In genomic region chr5:74622122-74622521, GRCh38 we compare ENCODE assay signal across 13 cellular contexts. TPM values are rescaled to one million over a fixed set of nuclear protein-coding genes. Genes with fewer than 3 reads are reported as not detected.
DNase-seq lines count a peak whose midpoint lies in the region; ATAC-seq and TF ChIP-seq lines count a peak whose summit lies in the region.
"Had no signal": no experiment of that assay in that cellular context is flagged by ENCODE, and none has a peak within 500 bp of the region (broad histone marks: within the 10 kb centered on the region; RNA-seq: fewer than 3 reads in every experiment).

No MANE protein-coding gene starts in this region.

- no peaks in the 10 kb centered on the region for H3K36me3 Mint-ChIP-seq in activated naive CD4-positive, alpha-beta T cell treated with anti-CD3 and anti-CD28 coated beads, Interleukin-2, amount 50 U/mL, for 24 hours

- peaks cover 8% of the 10 kb centered on the region for H3K4me1 Mint-ChIP-seq in activated naive CD4-positive, alpha-beta T cell treated with anti-CD3 and anti-CD28 coated beads, Interleukin-2, amount 50 U/mL, for 24 hours

- ATAC-seq in HG02642 (IDR thresholded peaks at IDR 0.05; ENCODE audit: poor library complexity, unreplicated experiment): no peak
- ATAC-seq in HG03039 (IDR thresholded peaks at IDR 0.05; ENCODE audit: unreplicated experiment): no peak

- H4K20me1 ChIP-seq in osteoblast (ENCODE audit: insufficient read depth, low read length): no peaks in the 10 kb centered on the region

- H3K27me3 Mint-ChIP-seq in activated naive CD4-positive, alpha-beta T cell treated with anti-CD3 and anti-CD28 coated beads, Interleukin-2, amount 50 U/mL, for 24 hours: peaks cover 10% of the 10 kb centered on the region

- H3K36me3 ChIP-seq in osteoblast (ENCODE audit: insufficient read depth, low read length): peaks cover under 1% of the 10 kb centered on the region

- H3K4me2 ChIP-seq in osteoblast (ENCODE audit: insufficient read depth, low read length): no peak overlapping the region

- H3K4me1 ChIP-seq in osteoblast (ENCODE audit: insufficient read depth, low read length): peaks cover 7% of the 10 kb centered on the region

- no peak overlapping the region for H2AFZ ChIP-seq in osteoblast (ENCODE audit: low read length)

- H3K79me2 ChIP-seq in osteoblast (ENCODE audit: insufficient read depth, low read length): no peaks in the 10 kb centered on the region

- H3K9me3 Mint-ChIP-seq in activated naive CD4-positive, alpha-beta T cell treated with anti-CD3 and anti-CD28 coated beads, Interleukin-2, amount 50 U/mL, for 24 hours: no peaks in the 10 kb centered on the region

- H3K27me3 ChIP-seq in osteoblast (ENCODE audit: insufficient read depth, low read length): no peaks in the 10 kb centered on the region

- TF ChIP-seq CTCF in GM20000 (IDR thresholded peaks at IDR 0.05; ENCODE audit: extremely low read depth, missing control alignments) (no peak), osteoblast (IDR thresholded peaks at IDR 0.05; ENCODE audit: extremely low read depth, low read depth, low read length) (no peak)

- no peak overlapping the region for H3K27ac ChIP-seq in osteoblast (ENCODE audit: low read depth, low read length)

- no peaks in the 10 kb centered on the region for H3K9me3 ChIP-seq in osteoblast (ENCODE audit: low read depth, low read length)

- no peak overlapping the region for H3K4me3 ChIP-seq in osteoblast (ENCODE audit: insufficient read depth, low read length)
- H3K4me3 ChIP-seq: lung had no signal

- peak overlapping the region; percentile 21 for H3K27ac Mint-ChIP-seq in activated naive CD4-positive, alpha-beta T cell treated with anti-CD3 and anti-CD28 coated beads, Interleukin-2, amount 50 U/mL, for 24 hours

- no peak overlapping the region for H3K4me3 Mint-ChIP-seq in activated naive CD4-positive, alpha-beta T cell treated with anti-CD3 and anti-CD28 coated beads, Interleukin-2, amount 50 U/mL, for 24 hours

- DNase-seq in activated naive CD4-positive, alpha-beta T cell treated with anti-CD3 and anti-CD28 coated beads, Interleukin-2, amount 50 U/mL, for 16 hours: no peak
- peak; percentile 15 for DNase-seq in GM20000 (ENCODE audit: low spot score)
- peak; percentile 17 for DNase-seq in MV-4-11 (lab: John Stamatoyannopoulos, UW)
- DNase-seq in osteoblast (ENCODE audit: insufficient read length, low spot score, missing footprints): peak; percentile 48
- DNase-seq in 8988T: no peak
- DNase-seq: activated CD4-positive, alpha-beta T cell treated with anti-CD3 and anti-CD28 coated beads, Interleukin-2, amount 50 U/mL, for 1 hour; DMS79; NCI-H345; occipital lobe had no signal

RNA-seq across cellular contexts. Expression of gene ENC1, which starts 18.4 kb away (rescaled TPM):
- 86.0 and 109 TPM in 2 replicates for total RNA-seq in osteoblast

Comparison
In these comparisons a context has a peak if more than half of its experiments do, and no peak if none do; other contexts are left out.
1. DNase-seq: peak in GM20000 (single experiment), MV-4-11 (single experiment) and osteoblast (single experiment); none in activated naive CD4-positive, alpha-beta T cell treated with anti-CD3 and anti-CD28 coated beads, Interleukin-2, amount 50 U/mL, for 16 hours (single experiment) and 8988T (single experiment).